10 cellular contexts compared by ENCODE assay signal in genomic region chr15:40338921-40339620, GRCh38. TPM values are rescaled to one million over a fixed set of nuclear protein-coding genes. Genes with fewer than 3 reads are reported as not detected.
DNase-seq lines count a peak whose midpoint lies in the region; ATAC-seq and TF ChIP-seq lines count a peak whose summit lies in the region.
"Had no signal": no experiment of that assay in that cellular context is flagged by ENCODE, and none has a peak within 500 bp of the region (broad histone marks: within the 10 kb centered on the region; RNA-seq: fewer than 3 reads in every experiment).

No MANE protein-coding gene starts in this region.

- ATAC-seq in GM21786 (IDR thresholded peaks at IDR 0.05; ENCODE audit: unreplicated experiment) (no peak), GM18909 (IDR thresholded peaks at IDR 0.05; ENCODE audit: poor library complexity, unreplicated experiment) (no peak)

- H3K9me3 ChIP-seq in mucosa of rectum (ENCODE audit: control insufficient read depth in 2 of 2, low read length in 2 of 2), result no peaks in the 10 kb centered on the region

- peaks cover 69 to 73% of the 10 kb centered on the region in 2 donors for H3K4me1 ChIP-seq in mucosa of rectum (ENCODE audit: control insufficient read depth in 2 of 2, insufficient read depth in 2 of 2, low read length in 2 of 2)

- H3K4me3 ChIP-seq in epithelial cell of proximal tubule (ENCODE audit: low read depth, low read length) (peak overlapping the region; percentile 65), mucosa of rectum (ENCODE audit: low read length in 2 of 2) (peak overlapping the region; percentile 65 to 72)

- no peaks in the 10 kb centered on the region for H3K27me3 ChIP-seq in mucosa of rectum (ENCODE audit: control insufficient read depth in 2 of 2, insufficient read depth in 2 of 2, low read length in 2 of 2)

- TF ChIP-seq CTCF in epithelial cell of proximal tubule (conservative IDR thresholded peaks at IDR 0.05; ENCODE audit: low read depth, low read length), result no peak

- DNase-seq in NCI-H2196 (lab: John Stamatoyannopoulos, UW; ENCODE audit: unreplicated experiment) (peak; percentile 2), NCI-H2196 treated with DMSO at 0.1 percent for 48 hours (lab: John Stamatoyannopoulos, UW; ENCODE audit: unreplicated experiment) (no peak), epithelial cell of proximal tubule (ENCODE audit: low read depth) (peak; percentile 45), NOMO-1 treated with dmso at 0.1 percent for 144 hours (lab: John Stamatoyannopoulos, UW; ENCODE audit: unreplicated experiment) (no peak)
- DNase-seq in stimulated activated CD4-positive, alpha-beta T cell treated with anti-CD3 and anti-CD28 coated beads, Interleukin-1b, Interleukin-23, amount 100 ng/mL, for 48 hours, result no peak

- peak overlapping the region; percentile 92 to 94 for H3K27ac ChIP-seq in mucosa of rectum (ENCODE audit: low read depth in 2 of 2, low read length in 2 of 2)
- H3K27ac ChIP-seq: 22Rv1 had no signal

- H3K9ac ChIP-seq in mucosa of rectum (ENCODE audit: low read depth in 1 of 2, low read length in 2 of 2), result peak overlapping the region; percentile 81 to 87

- no peaks in the 10 kb centered on the region for H3K36me3 ChIP-seq in mucosa of rectum (ENCODE audit: control insufficient read depth in 2 of 2, insufficient read depth in 2 of 2, low read length in 2 of 2)

RNA-seq across cellular contexts. Expression of gene CCDC9B, which starts 1.7 kb away (rescaled TPM):
- total RNA-seq in epithelial cell of proximal tubule, result 4.6 and 10.7 TPM in 2 replicates

RNA-seq across cellular contexts. Expression of gene PHGR1, which starts 11.8 kb away (rescaled TPM):
- not detected in 2 replicates for total RNA-seq in epithelial cell of proximal tubule
- total RNA-seq: glomerular endothelial cell had no signal

RNA-seq across cellular contexts. Expression of gene INAFM2, which starts 15.6 kb away (rescaled TPM):
- 15.3 and 17.3 TPM in 2 replicates for total RNA-seq in epithelial cell of proximal tubule

RNA-seq across cellular contexts. Expression of gene DISP2, which starts 18.9 kb away (rescaled TPM):
- total RNA-seq in epithelial cell of proximal tubule, result 0.22 and 0.40 TPM in 2 replicates

RNA-seq across cellular contexts. Expression of gene PLCB2, which starts 31.3 kb away (rescaled TPM):
- 0.81 and 1.2 TPM in 2 replicates for total RNA-seq in epithelial cell of proximal tubule

Comparison
In these comparisons a context has a peak if more than half of its experiments do, and no peak if none do; other contexts are left out.
1. DNase-seq: peak in NCI-H2196 (single experiment) and epithelial cell of proximal tubule (single experiment); none in NCI-H2196 treated with DMSO at 0.1 percent for 48 hours (single experiment), stimulated activated CD4-positive, alpha-beta T cell treated with anti-CD3 and anti-CD28 coated beads, Interleukin-1b, Interleukin-23, amount 100 ng/mL, for 48 hours (single experiment) and NOMO-1 treated with dmso at 0.1 percent for 144 hours (single experiment).